Comparison of ENCODE assay signal across 17 cellular contexts in genomic region chr7:138753611-138754010, GRCh38. TPM values are rescaled to one million over a fixed set of nuclear protein-coding genes. Genes with fewer than 3 reads are reported as not detected.
DNase-seq lines count a peak whose midpoint lies in the region; ATAC-seq and TF ChIP-seq lines count a peak whose summit lies in the region.
"Had no signal": no experiment of that assay in that cellular context is flagged by ENCODE, and none has a peak within 500 bp of the region (broad histone marks: within the 10 kb centered on the region; RNA-seq: fewer than 3 reads in every experiment).

No MANE protein-coding gene starts in this region.

- no peak overlapping the region for H3K9ac ChIP-seq in mammary epithelial cell (ENCODE audit: insufficient read depth, low read length)

- intact Hi-C loops in breast epithelium (cut with DNase I; ENCODE audit: low total_unique reads): no loop called here
- intact Hi-C loops in mammary epithelial cell (cut with micrococcal nuclease): no loop called here

- POLR2A ChIA-PET in T-cell (lab: Charles Lee): no interaction called here

- no peak for ATAC-seq in T-cell (replicated peaks in 1 of 4)
- ATAC-seq: Right ventricle myocardium inferior had no signal

- no peaks in the 10 kb centered on the region for H3K27me3 Mint-ChIP-seq in T-cell
- H3K27me3 Mint-ChIP-seq in activated naive CD8-positive, alpha-beta T cell treated with anti-CD3 and anti-CD28 coated beads for 36 hours: no peaks in the 10 kb centered on the region

- peaks cover 52 to 81% (median 75%) of the 10 kb centered on the region in 3 donors for H3K4me1 Mint-ChIP-seq in T-cell
- H3K4me1 Mint-ChIP-seq in activated naive CD8-positive, alpha-beta T cell treated with anti-CD3 and anti-CD28 coated beads for 36 hours: peaks cover 43% of the 10 kb centered on the region

- H3K27me3 ChIP-seq in breast epithelium: no peaks in the 10 kb centered on the region
- H3K27me3 ChIP-seq in mammary epithelial cell (ENCODE audit: insufficient read depth, low read length): no peaks in the 10 kb centered on the region
- no peaks in the 10 kb centered on the region for H3K27me3 ChIP-seq in suprapubic skin

- no peaks in the 10 kb centered on the region for H3K36me3 Mint-ChIP-seq in T-cell
- no peaks in the 10 kb centered on the region for H3K36me3 Mint-ChIP-seq in activated naive CD8-positive, alpha-beta T cell treated with anti-CD3 and anti-CD28 coated beads for 36 hours

- H3K9me3 Mint-ChIP-seq in T-cell: no peaks in the 10 kb centered on the region
- H3K9me3 Mint-ChIP-seq in activated naive CD8-positive, alpha-beta T cell treated with anti-CD3 and anti-CD28 coated beads for 36 hours: peaks cover 5% of the 10 kb centered on the region

- DNase-seq in breast epithelium (ENCODE audit: low spot score in 2 of 2) (no peak), mammary epithelial cell (no peak), T-cell (peak in 15 of 34 experiments; percentile 4 to 35 (median 18)), suprapubic skin (ENCODE audit: low spot score in 2 of 2) (no peak), NCI-H146 (lab: John Stamatoyannopoulos, UW) (no peak), kidney glomerular epithelial cell (lab: John Stamatoyannopoulos, UW) (no peak), KBM-7 (no peak)
- no peak for DNase-seq in activated naive CD8-positive, alpha-beta T cell treated with anti-CD3 and anti-CD28 coated beads for 36 hours
- DNase-seq: AML-193, Karpas-422, NCI-H1105 treated with DMSO at 0.1 percent for 48 hours, small intestine, trophoblast cell had no signal

- TF ChIP-seq CTCF in breast epithelium (IDR thresholded peaks at IDR 0.05): no peak
- no peak for TF ChIP-seq CTCF in mammary epithelial cell (conservative IDR thresholded peaks at IDR 0.05 in 1 of 2, IDR thresholded peaks at IDR 0.05 in 1 of 2; ENCODE audit: extremely low read depth in 1 of 2, insufficient read depth in 1 of 2, low read depth in 1 of 2, low read length in 2 of 2)
- TF ChIP-seq CTCF in suprapubic skin (IDR thresholded peaks at IDR 0.05): no peak

- no peaks in the 10 kb centered on the region for H4K20me1 ChIP-seq in mammary epithelial cell (ENCODE audit: insufficient read depth, low read length)

- 76% methylated on average over 5 of the region's 5 CpGs for WGBS in mammary epithelial cell (ENCODE audit: low coverage, missing lambda C conversion rate)
- WGBS in suprapubic skin: 81% methylated on average over 5 of the region's 5 CpGs

- in situ Hi-C loops in mammary epithelial cell (cut with MboI; ENCODE audit: low sequenced_read_pairs in 2 of 2) (no loop called here), KBM-7 (cut with MboI; ENCODE audit: low pct_unique_long_range_greater_than_20kb, low sequenced_read_pairs) (no loop called here)

- no peaks in the 10 kb centered on the region for H3K36me3 ChIP-seq in breast epithelium
- no peaks in the 10 kb centered on the region for H3K36me3 ChIP-seq in mammary epithelial cell (ENCODE audit: insufficient read depth, low read length)
- H3K36me3 ChIP-seq in suprapubic skin: no peaks in the 10 kb centered on the region
- H3K36me3 ChIP-seq: prostate gland had no signal

- dilution Hi-C loops in mammary epithelial cell (cut with HindIII; ENCODE audit: low sequenced_read_pairs): no loop called here

- H3K4me2 ChIP-seq in mammary epithelial cell (ENCODE audit: insufficient read depth, low read depth, low read length): no peak overlapping the region

- H3K27ac ChIP-seq in breast epithelium (peak overlapping the region; percentile 61 to 86), mammary epithelial cell (ENCODE audit: insufficient read depth, low read depth, low read length) (no peak overlapping the region), suprapubic skin (peak overlapping the region; percentile 56)
- H3K27ac ChIP-seq: prostate gland had no signal

- H2AFZ ChIP-seq in mammary epithelial cell (ENCODE audit: low read depth, low read length): no peak overlapping the region

- peak overlapping the region in 1 of 3 donors; percentile 67 for H3K4me3 Mint-ChIP-seq in T-cell
- no peak overlapping the region for H3K4me3 Mint-ChIP-seq in activated naive CD8-positive, alpha-beta T cell treated with anti-CD3 and anti-CD28 coated beads for 36 hours

- BruUV-seq in mammary epithelial cell (replicated peaks; lab: Mats Ljungman, UMichigan): no TSS peak

- no peak for TF ChIP-seq EP300 in suprapubic skin (IDR thresholded peaks at IDR 0.05)

- no peaks in the 10 kb centered on the region for H3K9me3 ChIP-seq in breast epithelium
- no peaks in the 10 kb centered on the region for H3K9me3 ChIP-seq in mammary epithelial cell (replicated peaks; ENCODE audit: insufficient read depth, low read length)
- H3K9me3 ChIP-seq in suprapubic skin: no peaks in the 10 kb centered on the region
- H3K9me3 ChIP-seq: prostate gland had no signal

- no peaks in the 10 kb centered on the region for H3K79me2 ChIP-seq in mammary epithelial cell (ENCODE audit: insufficient read depth, low read length)

- peak overlapping the region; percentile 85 to 93 for H3K27ac Mint-ChIP-seq in T-cell
- peak overlapping the region; percentile 22 for H3K27ac Mint-ChIP-seq in activated naive CD8-positive, alpha-beta T cell treated with anti-CD3 and anti-CD28 coated beads for 36 hours

- TF ChIP-seq POLR2A in breast epithelium (IDR thresholded peaks at IDR 0.05) (no peak), suprapubic skin (IDR thresholded peaks at IDR 0.05) (no peak)

- CTCF ChIA-PET in mammary epithelial cell (lab: Charles Lee; ENCODE audit: low non-redundant PET): interaction anchor here (0.6 kb wide), 1 partner anchor 745 kb away, joined by 6 read pairs; no protein-coding TSS in a partner anchor
- CTCF ChIA-PET in T-cell (lab: Charles Lee): interaction anchor here (0.7 to 2.1 kb wide), 3 partner anchors 15 to 296 kb away, joined by 6 to 17 read pairs (median 8); no protein-coding TSS in a partner anchor

- H3K4me3 ChIP-seq in breast epithelium (no peak overlapping the region), mammary epithelial cell (replicated peaks in 1 of 3; ENCODE audit: insufficient read depth in 1 of 3, low read depth in 2 of 3, low read length in 3 of 3) (no peak overlapping the region), suprapubic skin (no peak overlapping the region)
- H3K4me3 ChIP-seq: prostate gland had no signal

- no peaks in the 10 kb centered on the region for H3K4me1 ChIP-seq in breast epithelium
- H3K4me1 ChIP-seq in mammary epithelial cell (ENCODE audit: insufficient read depth, low read length): peaks cover 14% of the 10 kb centered on the region
- H3K4me1 ChIP-seq in suprapubic skin: peaks cover 9% of the 10 kb centered on the region
- H3K4me1 ChIP-seq: prostate gland had no signal

RNA-seq across cellular contexts. Expression of gene TMEM213, which starts 44.2 kb away (rescaled TPM):
- total RNA-seq in breast epithelium (1 to 10 TPM in 1 of 3 donors, under 1 TPM in 1, not detected in 1; 0.88 to 2.3 TPM), mammary epithelial cell (not detected), T-cell (not detected), suprapubic skin (10 to 100 TPM; 11.4 to 20.8 (median 14.8) TPM)
- polyA plus RNA-seq in mammary epithelial cell: not detected
- polyA minus RNA-seq in mammary epithelial cell: not detected
- not detected for total RNA-seq in activated naive CD8-positive, alpha-beta T cell treated with anti-CD3 and anti-CD28 coated beads for 36 hours
- total RNA-seq: cardiac septum, left lobe of liver, Right ventricle myocardium inferior had no signal

RNA-seq across cellular contexts. Expression of gene ATP6V0A4, which starts 44.4 kb away (rescaled TPM):
- total RNA-seq in breast epithelium (1 to 10 TPM in 2 of 3 donors, not detected in 1; 2.6 to 4.7 TPM), mammary epithelial cell (1 to 10 TPM in 1 of 2 donors, under 1 TPM in 1; 0.28 to 3.2 TPM), T-cell (not detected), suprapubic skin (10 to 100 TPM; 16.6 to 37.2 (median 28.4) TPM)
- polyA plus RNA-seq in mammary epithelial cell: 0.93 TPM
- polyA minus RNA-seq in mammary epithelial cell: 5.4 TPM
- not detected for total RNA-seq in activated naive CD8-positive, alpha-beta T cell treated with anti-CD3 and anti-CD28 coated beads for 36 hours
- total RNA-seq: cardiac septum, left lobe of liver, Right ventricle myocardium inferior had no signal
- polyA plus RNA-seq: small intestine had no signal

RNA-seq across cellular contexts. Expression of gene SVOPL, which starts 52.4 kb away (rescaled TPM):
- total RNA-seq in breast epithelium (under 1 TPM in 2 of 3 donors, not detected in 1; 0.15 to 0.33 TPM), mammary epithelial cell (under 1 TPM in 1 of 2 donors, not detected in 1; under 0.01 TPM), T-cell (1 to 10 TPM in 1 of 5 donors, not detected in 4; 1.2 TPM), suprapubic skin (1 to 10 TPM in 1 of 4 donors, under 1 TPM in 2, not detected in 1; 0.19 to 1.9 (median 0.86) TPM)
- polyA plus RNA-seq in mammary epithelial cell: not detected
- polyA minus RNA-seq in mammary epithelial cell: not detected
- under 1 TPM; 0.70 TPM for total RNA-seq in activated naive CD8-positive, alpha-beta T cell treated with anti-CD3 and anti-CD28 coated beads for 36 hours
- total RNA-seq: cardiac septum, left lobe of liver, Right ventricle myocardium inferior had no signal
